Comparison of ENCODE assay signal across 20 cellular contexts in genomic region chr5:124760608-124761390, GRCh38. TPM values are rescaled to one million over a fixed set of nuclear protein-coding genes. Genes with fewer than 3 reads are reported as not detected.
A peak's percentile ranks its signal among the peaks of the same experiment; 100 is the strongest.
DNase-seq lines count a peak whose midpoint lies in the region; FAIRE-seq and TF ChIP-seq lines count a peak whose summit lies in the region.
"Had no signal": no experiment of that assay in that cellular context is flagged by ENCODE, and none has a peak within 500 bp of the region (broad histone marks: within the 10 kb centered on the region; RNA-seq: fewer than 3 reads in every experiment).

No MANE protein-coding gene starts in this region.

- FAIRE-seq in urothelium cell line (lab: Jason Lieb, UNC), result peak; percentile 20
- no peak for FAIRE-seq in RCC 7860 (lab: Jason Lieb, UNC)
- FAIRE-seq: HTR-8/SVneo had no signal

- H3K79me1 ChIP-seq in mesendoderm (ENCODE audit: low read length), result no peaks in the 10 kb centered on the region

- no peak overlapping the region for H3K23ac ChIP-seq in mesendoderm (ENCODE audit: low read length)

- DNase-seq in NCI-H146 treated with DMSO at 0.1 percent for 48 hours (lab: John Stamatoyannopoulos, UW; ENCODE audit: unreplicated experiment), result peak; percentile 29
- DNase-seq in amniotic epithelial cell (ENCODE audit: low read depth), result peak; percentile 74
- no peak for DNase-seq in mesendoderm
- DNase-seq in urothelium cell line (ENCODE audit: low spot score), result no peak
- DNase-seq in RCC 7860 (ENCODE audit: low spot score), result no peak
- no peak for DNase-seq in activated T-cell treated with anti-CD3 and anti-CD28 coated beads, Interleukin-2, amount 50 U/mL, for 1 hour
- DNase-seq in HEK293T (ENCODE audit: extremely low spot score), result no peak
- DNase-seq: ACHN, DMS79 treated with DMSO at 0.1 percent for 48 hours, H9, IMR-90, NCI-H1417, NCI-H2029, NCI-H2171, NCI-H446, NCI-H526 treated with DMSO at 0.1 percent for 48 hours, OCI-M1, RPMI8226 had no signal

- no peak overlapping the region for H3K4me2 ChIP-seq in mesendoderm (ENCODE audit: low read length)

- H4K8ac ChIP-seq in mesendoderm (ENCODE audit: low read depth, low read length), result no peak overlapping the region

- no peak overlapping the region for H3K9ac ChIP-seq in mesendoderm (ENCODE audit: low read length)

- no CpG with 5 or more reads among the region's 4 CpGs for WGBS in mesendoderm (ENCODE audit: extremely low coverage, insufficient coverage, low lambda C conversion rate)

- H3K4ac ChIP-seq in mesendoderm (ENCODE audit: low read depth, low read length), result peak overlapping the region; percentile 52

- no peaks in the 10 kb centered on the region for H3K27me3 ChIP-seq in mesendoderm (ENCODE audit: insufficient read depth, low read length, poor library complexity)

- no peak overlapping the region for H4K5ac ChIP-seq in mesendoderm (ENCODE audit: low read length)

- H3K56ac ChIP-seq in mesendoderm (ENCODE audit: low read length), result no peak overlapping the region

- no peak overlapping the region for H3K27ac ChIP-seq in mesendoderm (ENCODE audit: low read depth, low read length)
- H3K27ac ChIP-seq: C4-2B had no signal

- no peak overlapping the region for H2BK5ac ChIP-seq in mesendoderm (ENCODE audit: low read length)

- H3K18ac ChIP-seq in mesendoderm (ENCODE audit: low read length), result no peak overlapping the region

- H3K79me2 ChIP-seq in mesendoderm (ENCODE audit: control insufficient read depth, insufficient read depth, low read length), result no peaks in the 10 kb centered on the region

- H2AK5ac ChIP-seq in mesendoderm (ENCODE audit: low read length), result no peak overlapping the region

- CTCF ChIA-PET in HEK293T (lab: Yijun Ruan, JAX), result interaction anchor here (0.6 kb wide), 1 partner anchor 815 kb away, joined by 3 read pairs; no protein-coding TSS in a partner anchor

- H3K36me3 ChIP-seq in mesendoderm (ENCODE audit: control insufficient read depth, insufficient read depth, low read length), result no peaks in the 10 kb centered on the region

- no peaks in the 10 kb centered on the region for H3K4me1 ChIP-seq in mesendoderm (ENCODE audit: control insufficient read depth, low read depth, low read length)

- POLR2A ChIA-PET in HEK293T (lab: Yijun Ruan, JAX), result interaction anchor here (1.9 kb wide), 1 partner anchor 12 kb away, joined by 7 read pairs; no protein-coding TSS in a partner anchor

- H2BK15ac ChIP-seq in mesendoderm (replicated peaks; ENCODE audit: low read depth), result no peak overlapping the region

- no peak overlapping the region for H2BK120ac ChIP-seq in mesendoderm (ENCODE audit: low read depth, low read length)

- no peak overlapping the region for H3K4me3 ChIP-seq in mesendoderm (ENCODE audit: low read length)

TF ChIP-seq in HEK293T, 16 proteins besides CTCF, POLR2A, EP300 and RAD21:
- TF ChIP-seq ELF4 (IDR thresholded peaks at IDR 0.05), result no peak
- no peak for TF ChIP-seq HDGF (IDR thresholded peaks at IDR 0.05; ENCODE audit: borderline replicate concordance)
- no peak for TF ChIP-seq L3MBTL2 (conservative IDR thresholded peaks at IDR 0.05)
- no peak for TF ChIP-seq CTBP1 (IDR thresholded peaks at IDR 0.05; ENCODE audit: borderline replicate concordance)
- TF ChIP-seq ARNT (IDR thresholded peaks at IDR 0.05), result no peak
- TF ChIP-seq SUZ12 (IDR thresholded peaks at IDR 0.05), result no peak
- no peak for TF ChIP-seq LEF1 (IDR thresholded peaks at IDR 0.05; ENCODE audit: borderline replicate concordance)
- TF ChIP-seq SP1 (IDR thresholded peaks at IDR 0.05), result no peak
- TF ChIP-seq TARDBP (IDR thresholded peaks at IDR 0.05), result no peak
- TF ChIP-seq PKNOX1 (IDR thresholded peaks at IDR 0.05), result no peak
- no peak for TF ChIP-seq BHLHE40 (IDR thresholded peaks at IDR 0.05; ENCODE audit: borderline replicate concordance)
- TF ChIP-seq FOXA1 (IDR thresholded peaks at IDR 0.05), result no peak
- no peak for TF ChIP-seq FOXM1 (IDR thresholded peaks at IDR 0.05; ENCODE audit: borderline replicate concordance)
- no peak for TF ChIP-seq ZNF384 (IDR thresholded peaks at IDR 0.05)

RNA-seq across cellular contexts. Expression of gene ZNF608, which starts 14.4 kb away (rescaled TPM):
- 45.0 TPM for polyA plus RNA-seq in mesendoderm (2013, experiment 1 of 2)
- 42.8 TPM for polyA plus RNA-seq in mesendoderm (2013, experiment 2 of 2)

Comparison
In these comparisons a context has a peak if more than half of its experiments do, and no peak if none do; other contexts are left out.
1. DNase-seq: peak in NCI-H146 treated with DMSO at 0.1 percent for 48 hours (single experiment) and amniotic epithelial cell (single experiment); none in mesendoderm (single experiment), urothelium cell line (single experiment), RCC 7860 (single experiment), activated T-cell treated with anti-CD3 and anti-CD28 coated beads, Interleukin-2, amount 50 U/mL, for 1 hour (single experiment) and HEK293T (single experiment).